9 cellular contexts compared by ENCODE assay signal in genomic region chrX:130539721-130540321, GRCh38.
DNase-seq lines count a peak whose midpoint lies in the region; ATAC-seq and TF ChIP-seq lines count a peak whose summit lies in the region.
"Had no signal": no experiment of that assay in that cellular context is flagged by ENCODE, and none has a peak within 500 bp of the region (broad histone marks: within the 10 kb centered on the region; RNA-seq: fewer than 3 reads in every experiment).

No MANE protein-coding gene starts in this region.

- DNase-seq in NCI-H2081 (lab: John Stamatoyannopoulos, UW) (peak; percentile 12 to 25), NCI-H2081 treated with DMSO at 0.1 percent for 48 hours (lab: John Stamatoyannopoulos, UW) (no peak), NCI-H2227 treated with DMSO at 0.1 percent for 48 hours (lab: John Stamatoyannopoulos, UW) (peak; percentile 66), foreskin melanocyte (peak; percentile 25), progenitor cell of endocrine pancreas (ENCODE audit: low spot score, unreplicated experiment) (peak; percentile 25), DMS79 treated with DMSO at 0.1 percent for 48 hours (lab: John Stamatoyannopoulos, UW) (no peak)
- DNase-seq in activated CD8-positive, alpha-beta memory T cell treated with anti-CD3 and anti-CD28 coated beads, Interleukin-2, amount 10 ng/mL, durations not matched to agents 7 days and 5 days, result peak; percentile 55

- no peaks in the 10 kb centered on the region for H3K9me3 ChIP-seq in HEK293 (ENCODE audit: control insufficient read depth, insufficient read depth, low read depth, low read length)
- H3K9me3 ChIP-seq: BLaER1 treated with 17β-estradiol and CSF1 and Interleukin-3, amounts not matched to agents 10 nM and 100 nM had no signal

- POLR2A ChIA-PET in HEK293 (lab: Yijun Ruan, JAX), result no interaction called here

- no peaks in the 10 kb centered on the region for H3K9me3 Mint-ChIP-seq in activated CD8-positive, alpha-beta memory T cell treated with anti-CD3 and anti-CD28 coated beads, Interleukin-2, amount 10 ng/mL, durations not matched to agents 7 days and 5 days (ENCODE audit: low read depth)
- no peaks in the 10 kb centered on the region for H3K9me3 Mint-ChIP-seq in progenitor cell of endocrine pancreas (ENCODE audit: low read depth)

- H3K4me1 Mint-ChIP-seq in activated CD8-positive, alpha-beta memory T cell treated with anti-CD3 and anti-CD28 coated beads, Interleukin-2, amount 10 ng/mL, durations not matched to agents 7 days and 5 days, result no peaks in the 10 kb centered on the region
- peaks cover 4% of the 10 kb centered on the region for H3K4me1 Mint-ChIP-seq in progenitor cell of endocrine pancreas (ENCODE audit: low read depth)

- TF ChIP-seq CTCF in HEK293 (tag by site-specific recombination; IDR thresholded peaks at IDR 0.05) (no peak; the same call in 1 of the 2 replicates), progenitor cell of endocrine pancreas (IDR thresholded peaks at IDR 0.05; ENCODE audit: unreplicated experiment) (peak; percentile 96)

- no peak for ATAC-seq in activated CD8-positive, alpha-beta memory T cell treated with anti-CD3 and anti-CD28 coated beads, Interleukin-2, amount 10 ng/mL, durations not matched to agents 7 days and 5 days

- H3K36me3 Mint-ChIP-seq in activated CD8-positive, alpha-beta memory T cell treated with anti-CD3 and anti-CD28 coated beads, Interleukin-2, amount 10 ng/mL, durations not matched to agents 7 days and 5 days, result no peaks in the 10 kb centered on the region
- H3K36me3 Mint-ChIP-seq in progenitor cell of endocrine pancreas (ENCODE audit: insufficient read depth), result no peaks in the 10 kb centered on the region

- CTCF ChIA-PET in HEK293 (lab: Yijun Ruan, JAX), result interaction anchor here (0.6 to 5.5 kb wide), 35 partner anchors 10 to 677 kb away, joined by 3 to 48 read pairs (median 4); no protein-coding TSS in a partner anchor
- CTCF ChIA-PET in activated CD8-positive, alpha-beta memory T cell treated with anti-CD3 and anti-CD28 coated beads, Interleukin-2, amount 10 ng/mL, durations not matched to agents 7 days and 5 days (lab: Charles Lee), result interaction anchor here (1.0 to 3.8 kb wide), 2 partner anchors 9 to 377 kb away, joined by 4 to 19 read pairs; no protein-coding TSS in a partner anchor

- H3K4me3 ChIP-seq in HEK293 (ENCODE audit: low read depth, low read length), result no peak overlapping the region
- H3K4me3 ChIP-seq: BLaER1 treated with 17β-estradiol and CSF1 and Interleukin-3, amounts not matched to agents 10 nM and 100 nM had no signal

- H3K36me3 ChIP-seq in HEK293 (ENCODE audit: control insufficient read depth in 2 of 2, insufficient read depth in 1 of 2, low read length in 2 of 2), result no peaks in the 10 kb centered on the region
- H3K36me3 ChIP-seq: BLaER1 treated with 17β-estradiol and CSF1 and Interleukin-3, amounts not matched to agents 10 nM and 100 nM had no signal

- no peaks in the 10 kb centered on the region for H3K4me1 ChIP-seq in HEK293 (ENCODE audit: control insufficient read depth, insufficient read depth, low read length)
- H3K4me1 ChIP-seq: BLaER1 treated with 17β-estradiol and CSF1 and Interleukin-3, amounts not matched to agents 10 nM and 100 nM had no signal

- no peak overlapping the region for H3K27ac Mint-ChIP-seq in activated CD8-positive, alpha-beta memory T cell treated with anti-CD3 and anti-CD28 coated beads, Interleukin-2, amount 10 ng/mL, durations not matched to agents 7 days and 5 days
- no peak overlapping the region for H3K27ac Mint-ChIP-seq in progenitor cell of endocrine pancreas

- no peak overlapping the region for H3K27ac ChIP-seq in HEK293 (ENCODE audit: extremely low read depth, low read depth, low read length)
- H3K27ac ChIP-seq: BLaER1 treated with 17β-estradiol and CSF1 and Interleukin-3, amounts not matched to agents 10 nM and 100 nM had no signal

- no peak overlapping the region for H3K4me3 Mint-ChIP-seq in activated CD8-positive, alpha-beta memory T cell treated with anti-CD3 and anti-CD28 coated beads, Interleukin-2, amount 10 ng/mL, durations not matched to agents 7 days and 5 days
- no peak overlapping the region for H3K4me3 Mint-ChIP-seq in progenitor cell of endocrine pancreas (ENCODE audit: low read depth)

- peaks cover 11% of the 10 kb centered on the region for H3K27me3 Mint-ChIP-seq in activated CD8-positive, alpha-beta memory T cell treated with anti-CD3 and anti-CD28 coated beads, Interleukin-2, amount 10 ng/mL, durations not matched to agents 7 days and 5 days
- peaks cover 13% of the 10 kb centered on the region for H3K27me3 Mint-ChIP-seq in progenitor cell of endocrine pancreas

TF ChIP-seq in HEK293, 187 proteins besides CTCF, POLR2A, EP300 and RAD21:
- TF ChIP-seq ZNF707 (tag by site-specific recombination; IDR thresholded peaks at IDR 0.05) (no peak), ZSCAN23 (tag by site-specific recombination; IDR thresholded peaks at IDR 0.05) (no peak), ZNF248 (tag by site-specific recombination; IDR thresholded peaks at IDR 0.05) (no peak), ZNF596 (tag by site-specific recombination; IDR thresholded peaks at IDR 0.05) (no peak), TRIM28 (IDR thresholded peaks at IDR 0.05; ENCODE audit: borderline replicate concordance, low read length) (no peak), ZNF174 (tag by site-specific recombination; IDR thresholded peaks at IDR 0.05) (no peak), ZNF670 (tag by site-specific recombination; IDR thresholded peaks at IDR 0.05; ENCODE audit: low read depth) (no peak), ZNF555 (tag by site-specific recombination; conservative IDR thresholded peaks at IDR 0.05) (no peak), ZFP69B (tag by site-specific recombination; IDR thresholded peaks at IDR 0.05) (no peak), ZNF221 (tag by site-specific recombination; IDR thresholded peaks at IDR 0.05; ENCODE audit: borderline replicate concordance) (no peak), ZFP37 (tag by site-specific recombination; IDR thresholded peaks at IDR 0.05) (no peak), ZNF639 (tag by site-specific recombination; IDR thresholded peaks at IDR 0.05) (no peak), ZNF629 (tag by site-specific recombination; IDR thresholded peaks at IDR 0.05) (no peak), ZNF416 (tag by site-specific recombination; IDR thresholded peaks at IDR 0.05) (no peak), ZNF660 (tag by site-specific recombination; IDR thresholded peaks at IDR 0.05) (peak; percentile 66; the same call in 1 of the 2 replicates), ZNF654 (tag by site-specific recombination; IDR thresholded peaks at IDR 0.05; ENCODE audit: low read depth) (peak; percentile 74), ZNF366 (tag by site-specific recombination; conservative IDR thresholded peaks at IDR 0.05) (no peak), GLIS1 (tag by site-specific recombination; IDR thresholded peaks at IDR 0.05) (no peak), ZNF645 (tag by site-specific recombination; IDR thresholded peaks at IDR 0.05) (no peak), SP3 (tag by site-specific recombination; IDR thresholded peaks at IDR 0.05) (0 out of 2 replicates have a peak, but pooled peaks have one; percentile 20)

Comparison
In these comparisons a context has a peak if more than half of its experiments do, and no peak if none do; other contexts are left out.
1. DNase-seq: peak in NCI-H2081 (2 of 2), NCI-H2227 treated with DMSO at 0.1 percent for 48 hours (single experiment), activated CD8-positive, alpha-beta memory T cell treated with anti-CD3 and anti-CD28 coated beads, Interleukin-2, amount 10 ng/mL, durations not matched to agents 7 days and 5 days (single experiment), foreskin melanocyte (single experiment) and progenitor cell of endocrine pancreas (single experiment); none in NCI-H2081 treated with DMSO at 0.1 percent for 48 hours (single experiment) and DMS79 treated with DMSO at 0.1 percent for 48 hours (single experiment).